Comparison of ENCODE assay signal across 1 cellular context in genomic region chr5:76493190-76493837, GRCh38.
TF ChIP-seq lines count a peak whose summit lies in the region.

No MANE protein-coding gene starts in this region.

TF ChIP-seq in HepG2, 621 proteins besides CTCF, POLR2A, EP300 and RAD21 (continued from another document and continues in another):
- TF ChIP-seq ZNF710 (CRISPR knock-in tag; IDR thresholded peaks at IDR 0.05; ENCODE audit: borderline replicate concordance) (0 out of 2 replicates have a peak, but pooled peaks have one; percentile 54), CREM (IDR thresholded peaks at IDR 0.05) (peak; percentile 63; the same call in 1 of the 2 replicates), CREM (CRISPR knock-in tag; IDR thresholded peaks at IDR 0.05) (no peak), ZNF350 (CRISPR knock-in tag; IDR thresholded peaks at IDR 0.05; ENCODE audit: borderline replicate concordance, low read depth) (peak; percentile 52; the same call in 1 of the 2 replicates), TBL1XR1 (IDR thresholded peaks at IDR 0.05; ENCODE audit: borderline replicate concordance, low read length, partially characterized antibody) (peak; percentile 19), IRF2 (CRISPR knock-in tag; IDR thresholded peaks at IDR 0.05) (0 out of 2 replicates have a peak, but pooled peaks have one; percentile 31), MAF1 (CRISPR knock-in tag; IDR thresholded peaks at IDR 0.05; ENCODE audit: borderline replicate concordance) (no peak), YY1 (IDR thresholded peaks at IDR 0.05; ENCODE audit: insufficient read depth, insufficient replicate concordance, low read depth, low read length) (peak; percentile 27), ZNF503 (CRISPR knock-in tag; IDR thresholded peaks at IDR 0.05) (peak; percentile 79), RCOR2 (CRISPR knock-in tag; IDR thresholded peaks at IDR 0.05) (peak; percentile 45), RBM22 (optimal IDR thresholded peaks at IDR 0.05; ENCODE audit: low read length) (no peak), ZNF33B (CRISPR knock-in tag; IDR thresholded peaks at IDR 0.05) (no peak), MAX (IDR thresholded peaks at IDR 0.05) (peak; percentile 54; the same call in 1 of the 2 replicates), ZNF761 (CRISPR knock-in tag; conservative IDR thresholded peaks at IDR 0.05) (no peak), CBX5 (CRISPR knock-in tag; IDR thresholded peaks at IDR 0.05; ENCODE audit: borderline replicate concordance) (0 out of 2 replicates have a peak, but pooled peaks have one; percentile 14), FOXP4 (CRISPR knock-in tag; IDR thresholded peaks at IDR 0.05) (peak; percentile 91), BCL6 (CRISPR knock-in tag; IDR thresholded peaks at IDR 0.05) (peak; percentile 52), ZNF687 (CRISPR knock-in tag; IDR thresholded peaks at IDR 0.05) (peak; percentile 57), RXRA (CRISPR knock-in tag; IDR thresholded peaks at IDR 0.05) (peak; percentile 72; the same call in 1 of the 2 replicates), RXRB (CRISPR knock-in tag; IDR thresholded peaks at IDR 0.05; ENCODE audit: borderline replicate concordance) (peak; percentile 87), ARID4A (CRISPR knock-in tag; IDR thresholded peaks at IDR 0.05; ENCODE audit: borderline replicate concordance) (peak; percentile 33; the same call in 1 of the 2 replicates), HMG20A (CRISPR knock-in tag; IDR thresholded peaks at IDR 0.05; ENCODE audit: borderline replicate concordance) (peak; percentile 17; the same call in 1 of the 2 replicates), SKI (IDR thresholded peaks at IDR 0.05; ENCODE audit: partially characterized antibody) (peak; percentile 56), SAP130 (CRISPR knock-in tag; IDR thresholded peaks at IDR 0.05; ENCODE audit: low read depth) (peak; percentile 43; the same call in 1 of the 2 replicates), PATZ1 (CRISPR knock-in tag; IDR thresholded peaks at IDR 0.05) (peak; percentile 75; the same call in 1 of the 2 replicates), FOXJ3 (CRISPR knock-in tag; IDR thresholded peaks at IDR 0.05; ENCODE audit: borderline replicate concordance) (peak; percentile 45; the same call in 1 of the 2 replicates), KDM5A (IDR thresholded peaks at IDR 0.05; ENCODE audit: borderline replicate concordance, low read length) (no peak), TBX3 (IDR thresholded peaks at IDR 0.05; ENCODE audit: borderline replicate concordance) (peak; percentile 89), HOXA5 (CRISPR knock-in tag; IDR thresholded peaks at IDR 0.05) (0 out of 2 replicates have a peak, but pooled peaks have one; percentile 52), MYC (CRISPR knock-in tag; IDR thresholded peaks at IDR 0.05; ENCODE audit: borderline replicate concordance) (peak; percentile 36; the same call in 1 of the 2 replicates), MEIS2 (CRISPR knock-in tag; IDR thresholded peaks at IDR 0.05) (peak; percentile 86), AHDC1 (CRISPR knock-in tag; IDR thresholded peaks at IDR 0.05; ENCODE audit: borderline replicate concordance) (peak; percentile 63; the same call in 1 of the 2 replicates), SP4 (CRISPR knock-in tag; IDR thresholded peaks at IDR 0.05) (0 out of 2 replicates have a peak, but pooled peaks have one; percentile 1), KAT7 (CRISPR knock-in tag; IDR thresholded peaks at IDR 0.05; ENCODE audit: borderline replicate concordance) (0 out of 2 replicates have a peak, but pooled peaks have one; percentile 5)
